ENCODE assay signal across 17 cellular contexts in genomic region chr4:101115841-101116240, GRCh38.
DNase-seq lines count a peak whose midpoint lies in the region; ATAC-seq, FAIRE-seq and TF ChIP-seq lines count a peak whose summit lies in the region.
"Had no signal": no experiment of that assay in that cellular context is flagged by ENCODE, and none has a peak within 500 bp of the region (broad histone marks: within the 10 kb centered on the region; RNA-seq: fewer than 3 reads in every experiment).

No MANE protein-coding gene starts in this region.

- TF ChIP-seq CTCF in bronchial epithelial cell (IDR thresholded peaks at IDR 0.05; ENCODE audit: insufficient read depth, low read length, severe bottlenecking): no peak
- no peak for TF ChIP-seq CTCF in left lung (IDR thresholded peaks at IDR 0.05)
- TF ChIP-seq CTCF in vagina (IDR thresholded peaks at IDR 0.05): no peak
- TF ChIP-seq CTCF in GM13977 (IDR thresholded peaks at IDR 0.05; ENCODE audit: extremely low read depth, insufficient read depth, missing control alignments): no peak
- no peak for TF ChIP-seq CTCF in omental fat pad (IDR thresholded peaks at IDR 0.05)

- peak; percentile 83 for ATAC-seq in left lung
- no peak for ATAC-seq in omental fat pad (ENCODE audit: low FRiP score)
- ATAC-seq: SK-N-SH treated with all-trans-retinoic acid at 6 μM for 48 hours had no signal

- H3K9me3 ChIP-seq in left lung (no peaks in the 10 kb centered on the region), vagina (no peaks in the 10 kb centered on the region)
- H3K9me3 ChIP-seq: BLaER1 treated with 17β-estradiol and CSF1 and Interleukin-3, amounts not matched to agents 10 nM and 100 nM; Peyer's patch had no signal

- FAIRE-seq in bronchial epithelial cell (lab: Jason Lieb, UNC): no peak

- H3K4me1 ChIP-seq in left lung (peaks cover 0 to 4% of the 10 kb centered on the region in 2 donors), vagina (peaks cover 24% of the 10 kb centered on the region)
- H3K4me1 ChIP-seq: Peyer's patch had no signal

- intact Hi-C loops in left lung (cut with DNase I): no loop called here
- intact Hi-C loops in vagina (cut with DNase I): no loop called here

- TF ChIP-seq POLR2A in vagina (IDR thresholded peaks at IDR 0.05): no peak

- H3K27ac ChIP-seq in left lung: peak overlapping the region in 1 of 2 donors; percentile 48
- H3K27ac ChIP-seq in vagina: peak overlapping the region; percentile 2
- H3K27ac ChIP-seq: BLaER1 treated with 17β-estradiol and CSF1 and Interleukin-3, amounts not matched to agents 10 nM and 100 nM; Peyer's patch had no signal

- in situ Hi-C loops in GM13977 (cut with MboI; ENCODE audit: low pct_unique_long_range_greater_than_20kb, low sequenced_read_pairs, unreplicated experiment): no loop called here

- no peaks in the 10 kb centered on the region for H3K27me3 ChIP-seq in bronchial epithelial cell (ENCODE audit: control insufficient read depth, insufficient read depth, low read length)
- no peaks in the 10 kb centered on the region for H3K27me3 ChIP-seq in left lung
- H3K27me3 ChIP-seq in vagina: no peaks in the 10 kb centered on the region
- H3K27me3 ChIP-seq: BLaER1 treated with 17β-estradiol and CSF1 and Interleukin-3, amounts not matched to agents 10 nM and 100 nM; Peyer's patch had no signal

- H3K4me3 ChIP-seq in bronchial epithelial cell (ENCODE audit: low read depth, low read length) (no peak overlapping the region), left lung (no peak overlapping the region), vagina (no peak overlapping the region)
- H3K4me3 ChIP-seq: BLaER1 treated with 17β-estradiol and CSF1 and Interleukin-3, amounts not matched to agents 10 nM and 100 nM; Peyer's patch had no signal

- H3K36me3 ChIP-seq in bronchial epithelial cell (ENCODE audit: control insufficient read depth, insufficient read depth, low read length) (no peaks in the 10 kb centered on the region), left lung (no peaks in the 10 kb centered on the region), vagina (no peaks in the 10 kb centered on the region)
- H3K36me3 ChIP-seq: Peyer's patch had no signal

- peak; percentile 53 for DNase-seq in DMS53 (lab: John Stamatoyannopoulos, UW)
- DNase-seq in bronchial epithelial cell (ENCODE audit: low read depth): peak; percentile 36
- DNase-seq in left lung: no peak
- no peak for DNase-seq in vagina (ENCODE audit: extremely low spot score in 2 of 2)
- DNase-seq in GM13977 (ENCODE audit: low spot score): no peak
- DNase-seq in omental fat pad (ENCODE audit: low spot score): no peak
- DNase-seq in NCI-H345 (lab: John Stamatoyannopoulos, UW): no peak
- DNase-seq: CD4-positive, alpha-beta memory T cell; DMS153; GDM1; Karpas-422; NCI-H1694; NCI-H2081 treated with DMSO at 0.1 percent for 48 hours; NK-92 treated with Interleukin-12 subunit alpha and Interleukin-12 subunit beta, amount 100 ng/mL, for 24 hours; Peyer's patch had no signal

Comparison
In these comparisons a context has a peak if more than half of its experiments do, and no peak if none do; other contexts are left out.
1. DNase-seq: peak in DMS53 (single experiment) and bronchial epithelial cell (single experiment); none in left lung (0 of 2), vagina (0 of 2), GM13977 (single experiment), omental fat pad (single experiment) and NCI-H345 (single experiment).